Comparison of ENCODE assay signal across 1 cellular context in genomic region chr7:69803699-69804516, GRCh38.
TF ChIP-seq lines count a peak whose summit lies in the region.

No MANE protein-coding gene starts in this region.

TF ChIP-seq in HepG2, 621 proteins besides CTCF, POLR2A, EP300 and RAD21 (continued from another document):
- TF ChIP-seq FOXK1 (CRISPR knock-in tag; IDR thresholded peaks at IDR 0.05; ENCODE audit: borderline replicate concordance, low read depth) (no peak), ZNF709 (CRISPR knock-in tag; IDR thresholded peaks at IDR 0.05) (no peak)
